4 cellular contexts compared by ENCODE assay signal in genomic region chr12:57441393-57441792, GRCh38. TPM values are rescaled to one million over a fixed set of nuclear protein-coding genes. Genes with fewer than 3 reads are reported as not detected.
"Had no signal": no experiment of that assay in that cellular context is flagged by ENCODE, and none has a peak within 500 bp of the region (broad histone marks: within the 10 kb centered on the region; RNA-seq: fewer than 3 reads in every experiment).

No MANE protein-coding gene starts in this region.

RNA-seq across cellular contexts. Expression of gene INHBC, which starts 6.8 kb away (rescaled TPM):
- total RNA-seq: LHCN-M2, M059J, MCF 10A, NCI-H460 had no signal

RNA-seq across cellular contexts. Expression of gene GLI1, which starts 18.2 kb away (rescaled TPM):
- total RNA-seq: MCF 10A had no signal

RNA-seq across cellular contexts. Expression of gene ARHGAP9, which starts 38.3 kb away (rescaled TPM):
- total RNA-seq: NCI-H460 had no signal
